ENCODE assay signal across 26 cellular contexts in the genomic region with DNA sequence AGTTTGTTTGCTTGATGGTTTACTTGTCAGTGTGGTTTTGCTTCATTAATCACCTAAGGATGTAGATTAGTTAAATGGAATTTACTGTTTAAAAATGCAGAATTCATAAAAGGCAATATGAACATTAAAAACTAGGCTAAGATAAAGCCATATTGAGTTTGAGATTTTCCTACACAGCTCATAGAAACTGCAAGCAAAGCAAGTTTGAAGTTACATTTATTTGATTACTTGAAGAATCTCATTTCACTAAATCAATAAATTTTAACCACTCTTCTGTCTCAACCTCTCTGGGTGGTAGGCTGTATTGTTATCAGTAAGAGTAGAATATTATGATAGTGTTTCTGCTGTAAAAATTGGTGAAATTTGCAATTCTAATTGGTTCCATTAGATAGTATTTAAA.
"Had no signal": no experiment of that assay in that cellular context is flagged by ENCODE, and none has a peak within 500 bp of the region (broad histone marks: within the 10 kb centered on the region; RNA-seq: fewer than 3 reads in every experiment).

No MANE protein-coding gene starts in this region.

- ATAC-seq: effector memory CD8-positive, alpha-beta T cell; esophagus mucosa; foreskin keratinocyte; gastrocnemius medialis; gastroesophageal sphincter; heart left ventricle; heart right ventricle had no signal

- H3K36me3 ChIP-seq: colonic mucosa, esophagus muscularis mucosa, esophagus squamous epithelium, gastrocnemius medialis, gastroesophageal sphincter, heart left ventricle, heart right ventricle had no signal

- H3K4me1 ChIP-seq: colonic mucosa, esophagus muscularis mucosa, esophagus squamous epithelium, foreskin keratinocyte, gastrocnemius medialis, gastroesophageal sphincter, heart left ventricle, heart right ventricle had no signal

- H3K9me3 ChIP-seq: colonic mucosa, esophagus muscularis mucosa, esophagus squamous epithelium, gastrocnemius medialis, gastroesophageal sphincter, heart right ventricle had no signal

- H2AFZ ChIP-seq: hepatocyte had no signal

- DNase-seq: colonic mucosa; cortex of kidney; dermis blood vessel endothelial cell; dorsolateral prefrontal cortex; effector CD4-positive, alpha-beta T cell; effector CD8-positive, alpha-beta T cell; effector memory CD4-positive, alpha-beta T cell; effector memory CD8-positive, alpha-beta T cell; endodermal cell; erythroblast; esophagus squamous epithelium; foreskin fibroblast; foreskin keratinocyte; foreskin melanocyte; gastrocnemius medialis; glutamatergic neuron; head of caudate nucleus; heart left ventricle; heart right ventricle had no signal

- FAIRE-seq: endothelial cell of umbilical vein had no signal

- H3K27me3 ChIP-seq: colonic mucosa, esophagus muscularis mucosa, esophagus squamous epithelium, foreskin keratinocyte, gastrocnemius medialis, gastroesophageal sphincter, heart left ventricle, heart right ventricle, hepatocyte had no signal

- H3K4me2 ChIP-seq: hepatocyte had no signal

- H3K4me3 ChIP-seq: colonic mucosa, coronary artery, dorsolateral prefrontal cortex, esophagus muscularis mucosa, esophagus squamous epithelium, gastrocnemius medialis, gastroesophageal sphincter, heart left ventricle, heart right ventricle, hepatocyte had no signal

- H3K27ac ChIP-seq: colonic mucosa, coronary artery, dorsolateral prefrontal cortex, epithelial cell of prostate, esophagus muscularis mucosa, esophagus squamous epithelium, foreskin keratinocyte, gastrocnemius medialis, gastroesophageal sphincter, heart left ventricle, heart right ventricle, hepatocyte had no signal

- H3K79me2 ChIP-seq: hepatocyte had no signal
